19 cellular contexts compared by ENCODE assay signal in genomic region chr20:44424039-44424495, GRCh38. TPM values are rescaled to one million over a fixed set of nuclear protein-coding genes. Genes with fewer than 3 reads are reported as not detected.
DNase-seq lines count a peak whose midpoint lies in the region; ATAC-seq, FAIRE-seq and TF ChIP-seq lines count a peak whose summit lies in the region.
"Had no signal": no experiment of that assay in that cellular context is flagged by ENCODE, and none has a peak within 500 bp of the region (broad histone marks: within the 10 kb centered on the region; RNA-seq: fewer than 3 reads in every experiment).

No MANE protein-coding gene starts in this region.

- H3K79me1 ChIP-seq in H1 (ENCODE audit: low read depth, low read length): no peaks in the 10 kb centered on the region

- H2AFZ ChIP-seq in H1 (ENCODE audit: low read length): no peak overlapping the region

- H2BK15ac ChIP-seq in H1 (ENCODE audit: low read length): no peak overlapping the region

- ATAC-seq in RWPE2 (ENCODE audit: low read depth) (no peak), GM19328 (IDR thresholded peaks at IDR 0.05; ENCODE audit: unreplicated experiment) (no peak)

- TF ChIP-seq CTCF in HEK293 (tag by site-specific recombination; IDR thresholded peaks at IDR 0.05): no peak
- TF ChIP-seq CTCF in RWPE2 (IDR thresholded peaks at IDR 0.05; ENCODE audit: poor library complexity, severe bottlenecking): no peak
- no peak for TF ChIP-seq CTCF in H1 (IDR thresholded peaks at IDR 0.05; ENCODE audit: control extremely low read depth in 1 of 3, insufficient read depth in 1 of 3, low read depth in 1 of 3, low read length in 3 of 3)

- H3K36me3 ChIP-seq in HEK293 (ENCODE audit: control insufficient read depth in 2 of 2, insufficient read depth in 1 of 2, low read length in 2 of 2) (no peaks in the 10 kb centered on the region), RWPE2 (ENCODE audit: low read depth) (no peaks in the 10 kb centered on the region), H1 (ENCODE audit: control insufficient read depth in 2 of 4, insufficient read depth in 4 of 4, low read length in 3 of 4) (no peaks in the 10 kb centered on the region)
- H3K36me3 ChIP-seq: BE2C had no signal

- TF ChIP-seq POLR2A in H1 (IDR thresholded peaks at IDR 0.05; ENCODE audit: control extremely low read depth in 1 of 2, low read depth in 2 of 2, low read length in 2 of 2): no peak

- H3K23ac ChIP-seq in H1 (ENCODE audit: insufficient read length): no peak overlapping the region

- H3K27ac ChIP-seq in HEK293 (ENCODE audit: extremely low read depth, low read depth, low read length) (no peak overlapping the region), RWPE2 (ENCODE audit: poor library complexity, severe bottlenecking) (no peak overlapping the region), H1 (ENCODE audit: low read depth, low read length) (no peak overlapping the region), temporal lobe (ENCODE audit: low read depth, low read length) (peak overlapping the region; percentile 82)
- H3K27ac ChIP-seq: A549, C4-2B, HL-60 had no signal

- H3K79me2 ChIP-seq in H1 (ENCODE audit: control insufficient read depth in 1 of 2, insufficient read depth in 2 of 2, low read length in 2 of 2): no peaks in the 10 kb centered on the region

- CTCF ChIA-PET in HEK293 (lab: Yijun Ruan, JAX): no interaction called here
- CTCF ChIA-PET in H1 (lab: Charles Lee; ENCODE audit: partially characterized antibody): interaction anchor here (0.9 kb wide), 1 partner anchor 37 kb away, joined by 3 read pairs; no protein-coding TSS in a partner anchor

- WGBS in H1 (ENCODE audit: extremely low coverage in 1 of 2, insufficient coverage in 1 of 2, insufficient read length in 1 of 2, insufficient replicate concordance in 2 of 2, low coverage in 1 of 2, low lambda C conversion rate in 2 of 2, missing lambda C conversion rate in 1 of 2), 2 experiments: 93% methylated on average over 14 of the region's 14 CpGs; no CpG with 5 or more reads in 1 of the 2 experiments

- POLR2A ChIA-PET in HEK293 (lab: Yijun Ruan, JAX): no interaction called here
- POLR2A ChIA-PET in H1 (lab: Charles Lee; ENCODE audit: partially characterized antibody): no interaction called here

- no peak overlapping the region for H2BK12ac ChIP-seq in H1 (ENCODE audit: low read depth, low read length)

- H3K9me3 ChIP-seq in HEK293 (ENCODE audit: control insufficient read depth, insufficient read depth, low read depth, low read length): no peaks in the 10 kb centered on the region
- H3K9me3 ChIP-seq in RWPE2 (ENCODE audit: severe bottlenecking): no peaks in the 10 kb centered on the region
- H3K9me3 ChIP-seq in H1 (ENCODE audit: insufficient read depth in 2 of 2, low read depth in 1 of 2, low read length in 1 of 2): no peaks in the 10 kb centered on the region
- H3K9me3 ChIP-seq: A549, BE2C had no signal

- TF ChIP-seq RAD21 in H1 (IDR thresholded peaks at IDR 0.05 in 1 of 2, conservative IDR thresholded peaks at IDR 0.05 in 1 of 2; ENCODE audit: low read depth in 2 of 2, low read length in 2 of 2): no peak

- no peaks in the 10 kb centered on the region for H4K20me1 ChIP-seq in H1 (replicated peaks in 1 of 2; ENCODE audit: control insufficient read depth in 1 of 2, insufficient read depth in 2 of 2, low read length in 2 of 2)

- no peak for TF ChIP-seq EP300 in H1 (IDR thresholded peaks at IDR 0.05; ENCODE audit: borderline replicate concordance in 1 of 2, low read depth in 2 of 2, low read length in 2 of 2)

- no peak overlapping the region for H3K56ac ChIP-seq in H1 (replicated peaks; ENCODE audit: insufficient read length, low read depth, low read length)

- H3K27me3 ChIP-seq in RWPE2 (ENCODE audit: insufficient read depth, poor library complexity, severe bottlenecking): no peaks in the 10 kb centered on the region
- H3K27me3 ChIP-seq in H1 (replicated peaks in 1 of 4; ENCODE audit: control insufficient read depth in 3 of 4, extremely low read depth in 1 of 4, insufficient read depth in 3 of 4, low read length in 3 of 4): 0 out of 7 replicates have a peak, but pooled peaks cover 0 to 4% (median 0%) of the 10 kb centered on the region in 4 experiments

- no peak overlapping the region for H3K9ac ChIP-seq in H1 (replicated peaks in 1 of 4; ENCODE audit: extremely low read depth in 1 of 4, low read depth in 3 of 4, low read length in 3 of 4)

- no peak overlapping the region for H3K14ac ChIP-seq in H1 (ENCODE audit: insufficient read length)

- H3K4ac ChIP-seq in H1 (replicated peaks; ENCODE audit: insufficient read length, low read depth, low read length): no peak overlapping the region

- H3K4me1 ChIP-seq in HEK293 (ENCODE audit: control insufficient read depth, insufficient read depth, low read length): no peaks in the 10 kb centered on the region
- peaks cover 6% of the 10 kb centered on the region for H3K4me1 ChIP-seq in RWPE2 (ENCODE audit: insufficient read depth, poor library complexity, severe bottlenecking)
- 0 out of 7 replicates have a peak, but pooled peaks cover 0 to 2% (median 0%) of the 10 kb centered on the region in 4 experiments for H3K4me1 ChIP-seq in H1 (replicated peaks in 1 of 4; ENCODE audit: control insufficient read depth in 3 of 4, insufficient read depth in 4 of 4, low read length in 3 of 4)
- H3K4me1 ChIP-seq: BE2C had no signal

- H3K4me3 ChIP-seq in HEK293 (ENCODE audit: low read depth, low read length) (no peak overlapping the region), RWPE2 (ENCODE audit: severe bottlenecking) (no peak overlapping the region), H1 (ENCODE audit: extremely low read depth in 1 of 4, insufficient read depth in 2 of 4, low read depth in 3 of 4, low read length in 4 of 4) (no peak overlapping the region)
- H3K4me3 ChIP-seq: A549 had no signal

- no peak overlapping the region for H2AK5ac ChIP-seq in H1 (ENCODE audit: low read depth, low read length)

- intact Hi-C loops in posterior vena cava (cut with DNase I): no loop called here

- H2BK5ac ChIP-seq in H1 (ENCODE audit: low read depth, low read length): no peak overlapping the region

- H3K18ac ChIP-seq in H1 (ENCODE audit: extremely low read depth, low read length): no peak overlapping the region

- peaks cover 2% of the 10 kb centered on the region; the same call in 1 of the 2 replicates for H3K23me2 ChIP-seq in H1 (ENCODE audit: low read depth, low read length)

- no peak overlapping the region for H4K5ac ChIP-seq in H1 (ENCODE audit: insufficient read length, low read depth, low read length)

- peak; percentile 80 for DNase-seq in RWPE2 (ENCODE audit: low spot score)
- no peak for DNase-seq in H1 (ENCODE audit: low read depth in 1 of 2, low spot score in 2 of 2)
- DNase-seq in stimulated activated CD4-positive, alpha-beta T cell treated with anti-CD3 and anti-CD28 coated beads, Interleukin-4, amount 100 ng/mL, for 1 hour: no peak
- no peak for DNase-seq in posterior vena cava (ENCODE audit: low spot score)
- DNase-seq: BE2C; CD4-positive, alpha-beta memory T cell; COR-L47; DMS153; DMS79 treated with DMSO at 0.1 percent for 48 hours; EL had no signal

- H2BK20ac ChIP-seq in H1 (ENCODE audit: low read length): no peak overlapping the region

- peak overlapping the region; percentile 60; the same call in 1 of the 2 replicates for H4K8ac ChIP-seq in H1 (ENCODE audit: extremely low read depth, insufficient read depth, low read length)

- H4K91ac ChIP-seq in H1 (replicated peaks; ENCODE audit: insufficient read length, low read length): no peak overlapping the region

- H2BK120ac ChIP-seq in H1 (replicated peaks; ENCODE audit: low read depth, low read length): no peak overlapping the region

- no peak for FAIRE-seq in H1 (lab: Jason Lieb, UNC)
- FAIRE-seq: A549, D721Med, G401.6, GM12891 had no signal

- no peak overlapping the region for H3K4me2 ChIP-seq in H1 (ENCODE audit: insufficient read depth in 1 of 2, low read depth in 2 of 2, low read length in 2 of 2)
- H3K4me2 ChIP-seq: A549 had no signal

TF ChIP-seq in HEK293, 187 proteins besides CTCF, POLR2A, EP300 and RAD21:
- TF ChIP-seq ZNF560 (tag by site-specific recombination; IDR thresholded peaks at IDR 0.05; ENCODE audit: borderline replicate concordance) (no peak), SCRT2 (tag by site-specific recombination; IDR thresholded peaks at IDR 0.05) (peak; percentile 86)

RNA-seq across cellular contexts. Expression of gene TTPAL, which starts 51.6 kb away (rescaled TPM):
- total RNA-seq in H1 (2021; fragmentation: NEBNext Ultra II Directional; extraction: Animal tissue kit (Norgen Biotek cat#: 25700)): 14.0 and 14.8 TPM in 2 replicates
- polyA plus RNA-seq in H1 (2011; rRNA removed): 2.8 and 7.6 TPM in 2 replicates
- polyA plus RNA-seq in H1 (2011; cell fraction: cytosol; rRNA removed): 4.1 TPM
- polyA plus RNA-seq in H1 (2011; cell fraction: nucleus; rRNA removed): 9.1 TPM
- polyA plus RNA-seq in H1 (2012, experiment 1 of 2): 5.3 to 6.8 TPM (median 5.8 TPM) in 4 replicates
- polyA plus RNA-seq in H1 (2012, experiment 2 of 2): 1.2 TPM
- polyA plus RNA-seq in H1 (2013, experiment 1 of 2): 6.7 TPM
- 7.2 TPM for polyA plus RNA-seq in H1 (2013, experiment 2 of 2)
- 12.1 and 14.9 TPM in 2 replicates for polyA minus RNA-seq in H1 (2011; rRNA and poly(A)+ RNA removed)
- 10.2 TPM for polyA minus RNA-seq in H1 (2011; cell fraction: cytosol; rRNA and poly(A)+ RNA removed)
- polyA minus RNA-seq in H1 (2011; cell fraction: nucleus; rRNA and poly(A)+ RNA removed): 9.0 TPM
- total RNA-seq in temporal lobe (8.6 TPM), posterior vena cava (10 to 100 TPM; 11.8 to 14.3 TPM)
